ENCODE assay signal across 24 cellular contexts in genomic region chr11:45150301-45150700, GRCh38. TPM values are rescaled to one million over a fixed set of nuclear protein-coding genes. Genes with fewer than 3 reads are reported as not detected.
DNase-seq lines count a peak whose midpoint lies in the region; ATAC-seq and TF ChIP-seq lines count a peak whose summit lies in the region.
"Had no signal": no experiment of that assay in that cellular context is flagged by ENCODE, and none has a peak within 500 bp of the region (broad histone marks: within the 10 kb centered on the region; RNA-seq: fewer than 3 reads in every experiment).

No MANE protein-coding gene starts in this region.

- peaks cover 0 to 8% (median 0%) of the 10 kb centered on the region in 7 donors for H3K27me3 ChIP-seq in spleen (replicated peaks in 1 of 7)

- H3K27ac ChIP-seq in spleen, result no peak overlapping the region
- H3K27ac ChIP-seq: SK-N-MC had no signal

- peaks cover 0 to 74% (median 34%) of the 10 kb centered on the region in 6 donors for H3K4me1 ChIP-seq in spleen

- H3K9me3 Mint-ChIP-seq in activated CD8-positive, alpha-beta memory T cell treated with anti-CD3 and anti-CD28 coated beads, Interleukin-2, amount 10 ng/mL, durations not matched to agents 7 days and 5 days (ENCODE audit: low read depth), result peaks cover 2% of the 10 kb centered on the region
- H3K9me3 Mint-ChIP-seq in brain (peaks cover 0 to 8% (median 3%) of the 10 kb centered on the region in 5 experiments), chondrocyte (ENCODE audit: low read depth) (no peaks in the 10 kb centered on the region)
- H3K9me3 Mint-ChIP-seq: CD4-positive, CD25-positive, alpha-beta regulatory T cell; HFFc6 had no signal

- H3K4me1 Mint-ChIP-seq in activated CD8-positive, alpha-beta memory T cell treated with anti-CD3 and anti-CD28 coated beads, Interleukin-2, amount 10 ng/mL, durations not matched to agents 7 days and 5 days, result peaks cover 11% of the 10 kb centered on the region
- H3K4me1 Mint-ChIP-seq in brain, result peaks cover 46% of the 10 kb centered on the region
- H3K4me1 Mint-ChIP-seq in chondrocyte (ENCODE audit: low read depth), result peaks cover 33% of the 10 kb centered on the region

- no peak for ATAC-seq in activated CD8-positive, alpha-beta memory T cell treated with anti-CD3 and anti-CD28 coated beads, Interleukin-2, amount 10 ng/mL, durations not matched to agents 7 days and 5 days
- ATAC-seq: GM23338, Panc1 had no signal

- no peaks in the 10 kb centered on the region for H3K36me3 Mint-ChIP-seq in activated CD8-positive, alpha-beta memory T cell treated with anti-CD3 and anti-CD28 coated beads, Interleukin-2, amount 10 ng/mL, durations not matched to agents 7 days and 5 days
- H3K36me3 Mint-ChIP-seq in brain, result peaks cover 20% of the 10 kb centered on the region
- peaks cover 2% of the 10 kb centered on the region for H3K36me3 Mint-ChIP-seq in chondrocyte (ENCODE audit: low read depth)

- 92 to 97% (median 95%) methylated on average over 2 of the region's 2 CpGs for WGBS in spleen, 5 donors

- intact Hi-C loops in spleen (cut with DNase I; ENCODE audit: low total_unique reads), result no loop called here

- no peak for TF ChIP-seq POLR2A in spleen (IDR thresholded peaks at IDR 0.05)

- H3K27ac Mint-ChIP-seq in activated CD8-positive, alpha-beta memory T cell treated with anti-CD3 and anti-CD28 coated beads, Interleukin-2, amount 10 ng/mL, durations not matched to agents 7 days and 5 days, result no peak overlapping the region
- H3K27ac Mint-ChIP-seq in brain (peak overlapping the region in 1 of 5 experiments; percentile 1), chondrocyte (ENCODE audit: unreplicated experiment) (no peak overlapping the region)
- H3K27ac Mint-ChIP-seq: GM23338, HFFc6 had no signal

- H3K4me3 Mint-ChIP-seq in activated CD8-positive, alpha-beta memory T cell treated with anti-CD3 and anti-CD28 coated beads, Interleukin-2, amount 10 ng/mL, durations not matched to agents 7 days and 5 days, result no peak overlapping the region
- H3K4me3 Mint-ChIP-seq in brain (peak overlapping the region in 4 of 5 experiments; percentile 30 to 75 (median 46)), chondrocyte (ENCODE audit: unreplicated experiment) (no peak overlapping the region)
- H3K4me3 Mint-ChIP-seq: GM23338, HFFc6 had no signal

- peak; percentile 9 for DNase-seq in activated CD8-positive, alpha-beta memory T cell treated with anti-CD3 and anti-CD28 coated beads, Interleukin-2, amount 10 ng/mL, durations not matched to agents 7 days and 5 days
- no peak for DNase-seq in activated CD8-positive, alpha-beta memory T cell treated with anti-CD3 and anti-CD28 coated beads, Interleukin-2, amount 50 U/mL, for 4 hours
- DNase-seq in mesenteric fat pad (ENCODE audit: low spot score) (peak; percentile 55), spleen (peak; percentile 42), chondrocyte (ENCODE audit: low spot score) (no peak), DMS79 treated with DMSO at 0.1 percent for 48 hours (lab: John Stamatoyannopoulos, UW) (no peak), NCI-H345 treated with DMSO at 0.1 percent for 48 hours (lab: John Stamatoyannopoulos, UW; ENCODE audit: unreplicated experiment) (no peak)
- DNase-seq: CD4-positive, CD25-positive, alpha-beta regulatory T cell; DMS153; HFFc6; IMR-90; KG1; MM.1S; NCI-H1417; NCI-H1694; NCI-H2029 treated with DMSO at 0.1 percent for 48 hours; NCI-H510A; NCI-H69; SHP77 treated with DMSO at 0.1 percent for 48 hours had no signal

- H3K36me3 ChIP-seq in spleen, result no peaks in the 10 kb centered on the region
- H3K36me3 ChIP-seq: HAP-1 had no signal

- no peak for TF ChIP-seq CTCF in brain (conservative IDR thresholded peaks at IDR 0.05)
- TF ChIP-seq CTCF in spleen (IDR thresholded peaks at IDR 0.05 in 8 of 11, conservative IDR thresholded peaks at IDR 0.05 in 3 of 11), result no peak
- no peak for TF ChIP-seq CTCF in chondrocyte (IDR thresholded peaks at IDR 0.05)

- no peak overlapping the region for H3K4me3 ChIP-seq in spleen
- H3K4me3 ChIP-seq: GM23338, HAP-1, SK-N-MC had no signal

- CTCF ChIA-PET in activated CD8-positive, alpha-beta memory T cell treated with anti-CD3 and anti-CD28 coated beads, Interleukin-2, amount 10 ng/mL, durations not matched to agents 7 days and 5 days (lab: Charles Lee), result interaction anchor here (1.0 to 1.4 kb wide), 3 partner anchors 39 to 224 kb away, joined by 3 to 4 read pairs (median 3); no protein-coding TSS in a partner anchor

- peaks cover 11% of the 10 kb centered on the region for H3K27me3 Mint-ChIP-seq in activated CD8-positive, alpha-beta memory T cell treated with anti-CD3 and anti-CD28 coated beads, Interleukin-2, amount 10 ng/mL, durations not matched to agents 7 days and 5 days
- peaks cover 9% of the 10 kb centered on the region for H3K27me3 Mint-ChIP-seq in brain
- no peaks in the 10 kb centered on the region for H3K27me3 Mint-ChIP-seq in chondrocyte (ENCODE audit: low read depth)

- no peaks in the 10 kb centered on the region for H3K9me3 ChIP-seq in spleen
- H3K9me3 ChIP-seq: HAP-1 had no signal

RNA-seq across cellular contexts. Expression of gene PRDM11, which starts 3.9 kb away (rescaled TPM):
- total RNA-seq in activated CD8-positive, alpha-beta memory T cell treated with anti-CD3 and anti-CD28 coated beads, Interleukin-2, amount 10 ng/mL, durations not matched to agents 7 days and 5 days, result 1 to 10 TPM; 2.5 to 4.6 TPM
- polyA plus RNA-seq in brain (ENCODE audit: insufficient read depth, low read depth, low replicate concordance) (4.2 TPM), spleen (1 to 10 TPM; 1.7 to 4.3 (median 1.9) TPM)
- total RNA-seq in mesenteric fat pad (11.2 TPM), spleen (10 to 100 TPM in 6 of 7 donors, 1 to 10 TPM in 1; 8.0 to 24.3 (median 19.5) TPM), chondrocyte (32.9 to 35.1 TPM (median 35.0 TPM) in 3 replicates)

Comparison
In these comparisons a context has a peak if more than half of its experiments do, and no peak if none do; other contexts are left out.
1. DNase-seq: peak in activated CD8-positive, alpha-beta memory T cell treated with anti-CD3 and anti-CD28 coated beads, Interleukin-2, amount 10 ng/mL, durations not matched to agents 7 days and 5 days (single experiment), mesenteric fat pad (single experiment) and spleen (single experiment); none in activated CD8-positive, alpha-beta memory T cell treated with anti-CD3 and anti-CD28 coated beads, Interleukin-2, amount 50 U/mL, for 4 hours (single experiment), chondrocyte (single experiment), DMS79 treated with DMSO at 0.1 percent for 48 hours (single experiment) and NCI-H345 treated with DMSO at 0.1 percent for 48 hours (single experiment).
2. H3K4me3 Mint-ChIP-seq: peak in brain (4 of 5); none in activated CD8-positive, alpha-beta memory T cell treated with anti-CD3 and anti-CD28 coated beads, Interleukin-2, amount 10 ng/mL, durations not matched to agents 7 days and 5 days (single experiment) and chondrocyte (single experiment).